Comparison of ENCODE assay signal across 8 cellular contexts in genomic region chrX:153793291-153793690, GRCh38. TPM values are rescaled to one million over a fixed set of nuclear protein-coding genes. Genes with fewer than 3 reads are reported as not detected.
DNase-seq lines count a peak whose midpoint lies in the region; ATAC-seq and TF ChIP-seq lines count a peak whose summit lies in the region.

No MANE protein-coding gene starts in this region.

- H3K4me1 Mint-ChIP-seq in CD14-positive monocyte: peaks cover 26% of the 10 kb centered on the region
- H3K4me1 Mint-ChIP-seq in naive thymus-derived CD4-positive, alpha-beta T cell: peaks cover 0 to 38% (median 25%) of the 10 kb centered on the region in 7 donors

- no peak for ATAC-seq in naive thymus-derived CD4-positive, alpha-beta T cell
- ATAC-seq in GM18861 (IDR thresholded peaks at IDR 0.05; ENCODE audit: unreplicated experiment): no peak

- intact Hi-C loops in CD14-positive monocyte (cut with micrococcal nuclease): loop anchor here (5.0 to 10.0 kb wide), 4 partner anchors 132 to 838 kb away; partner anchors contain the start of gene ARHGAP4 (in 2 of the 2)
- intact Hi-C loops in colonic mucosa (cut with DNase I): no loop called here
- intact Hi-C loops in naive thymus-derived CD4-positive, alpha-beta T cell (cut with micrococcal nuclease): loop anchor here in 1 of 2 donors (10.0 kb wide), 1 partner anchor 582 kb away; the partner anchor contains the start of genes EMD and FLNA

- peak overlapping the region; percentile 86 to 92 for H3K4me3 Mint-ChIP-seq in CD14-positive monocyte
- peak overlapping the region; percentile 86 to 95 (median 92) for H3K4me3 Mint-ChIP-seq in naive thymus-derived CD4-positive, alpha-beta T cell

- peak overlapping the region; percentile 69 for H3K4me3 ChIP-seq in colonic mucosa
- peak overlapping the region; percentile 75 for H3K4me3 ChIP-seq in naive thymus-derived CD4-positive, alpha-beta T cell (ENCODE audit: low read length)

- H3K27ac ChIP-seq in colonic mucosa: peak overlapping the region; percentile 90
- peak overlapping the region; percentile 97 for H3K27ac ChIP-seq in naive thymus-derived CD4-positive, alpha-beta T cell (ENCODE audit: low read depth, low read length)

- CTCF ChIA-PET in naive thymus-derived CD4-positive, alpha-beta T cell (lab: Charles Lee): no interaction called here

- peaks cover 3% of the 10 kb centered on the region for H3K36me3 ChIP-seq in colonic mucosa
- H3K36me3 ChIP-seq in naive thymus-derived CD4-positive, alpha-beta T cell (ENCODE audit: control insufficient read depth in 2 of 3, insufficient read depth in 3 of 3, low read length in 3 of 3): peaks cover 0 to 37% (median 0%) of the 10 kb centered on the region in 3 experiments

- peaks cover 0 to 48% (median 17%) of the 10 kb centered on the region in 7 donors for H3K9me3 Mint-ChIP-seq in CD14-positive monocyte
- H3K9me3 Mint-ChIP-seq in naive thymus-derived CD4-positive, alpha-beta T cell: peaks cover 0 to 2% (median 0%) of the 10 kb centered on the region in 11 donors

- peak overlapping the region; percentile 89 to 95 (median 95) for H3K27ac Mint-ChIP-seq in CD14-positive monocyte
- peak overlapping the region; percentile 48 to 95 (median 89) for H3K27ac Mint-ChIP-seq in naive thymus-derived CD4-positive, alpha-beta T cell

- POLR2A ChIA-PET in naive thymus-derived CD4-positive, alpha-beta T cell (lab: Charles Lee): interaction anchor here (1.5 to 2.5 kb wide), 3 partner anchors 69 to 178 kb away, joined by 3 to 30 read pairs (median 5); partner anchors contain the start of genes ARHGAP4, BCAP31 and HCFC1

- DNase-seq in CD14-positive monocyte (ENCODE audit: low spot score) (no peak), M059J (ENCODE audit: low read depth) (peak; percentile 36), colonic mucosa (peak; percentile 30), NCI-H146 treated with DMSO at 0.1 percent for 48 hours (lab: John Stamatoyannopoulos, UW; ENCODE audit: unreplicated experiment) (no peak), superior temporal gyrus (ENCODE audit: extremely low spot score) (no peak), hippocampal formation (lab: John Stamatoyannopoulos, UW) (no peak)
- DNase-seq in naive thymus-derived CD4-positive, alpha-beta T cell: no peak

- no peaks in the 10 kb centered on the region for H3K27me3 ChIP-seq in colonic mucosa
- H3K27me3 ChIP-seq in naive thymus-derived CD4-positive, alpha-beta T cell (ENCODE audit: control insufficient read depth in 2 of 2, insufficient read depth in 2 of 2, low read length in 2 of 2): no peaks in the 10 kb centered on the region

- peaks cover 28 to 56% of the 10 kb centered on the region in 2 donors for H3K36me3 Mint-ChIP-seq in CD14-positive monocyte
- H3K36me3 Mint-ChIP-seq in naive thymus-derived CD4-positive, alpha-beta T cell: peaks cover 0 to 6% (median 0%) of the 10 kb centered on the region in 5 donors

- H3K27me3 Mint-ChIP-seq in CD14-positive monocyte (ENCODE audit: low read depth in 3 of 3): peaks cover 0 to 13% (median 2%) of the 10 kb centered on the region in 3 donors
- H3K27me3 Mint-ChIP-seq in naive thymus-derived CD4-positive, alpha-beta T cell: no peaks in the 10 kb centered on the region

- H3K4me1 ChIP-seq in colonic mucosa: peaks cover 6% of the 10 kb centered on the region
- H3K4me1 ChIP-seq in naive thymus-derived CD4-positive, alpha-beta T cell (ENCODE audit: control insufficient read depth in 2 of 2, insufficient read depth in 2 of 2, low read length in 2 of 2): peaks cover 8 to 12% of the 10 kb centered on the region in 2 donors

- H3K9ac ChIP-seq in colonic mucosa (ENCODE audit: low read depth in 2 of 2, low read length in 2 of 2): peak overlapping the region; percentile 55 to 73

- no peaks in the 10 kb centered on the region for H3K9me3 ChIP-seq in colonic mucosa
- no peaks in the 10 kb centered on the region for H3K9me3 ChIP-seq in naive thymus-derived CD4-positive, alpha-beta T cell (ENCODE audit: control insufficient read depth in 2 of 3, low read length in 3 of 3)

- TF ChIP-seq CTCF in CD14-positive monocyte (IDR thresholded peaks at IDR 0.05) (no peak), colonic mucosa (IDR thresholded peaks at IDR 0.05) (no peak)

RNA-seq across cellular contexts. Expression of gene IDH3G, which starts 0.9 kb away (rescaled TPM):
- 100 to 1,000 TPM; 115 to 130 TPM for polyA plus RNA-seq in CD14-positive monocyte
- total RNA-seq in M059J (2014; rRNA removed; shearing (Covaris generic)): 131 and 165 TPM in 2 replicates
- 10 to 100 TPM; 80.6 to 92.6 TPM for total RNA-seq in colonic mucosa
- total RNA-seq in naive thymus-derived CD4-positive, alpha-beta T cell: 10 to 100 TPM; 44.1 to 73.1 (median 57.0) TPM
- polyA plus RNA-seq in naive thymus-derived CD4-positive, alpha-beta T cell: 100 to 1,000 TPM in 1 of 2 donors, 10 to 100 TPM in 1; 89.2 to 125 TPM

RNA-seq across cellular contexts. Expression of gene SSR4, which starts 1.2 kb away (rescaled TPM):
- 100 to 1,000 TPM; 362 to 419 TPM for polyA plus RNA-seq in CD14-positive monocyte
- total RNA-seq in M059J (2014; rRNA removed; shearing (Covaris generic)): 455 and 477 TPM in 2 replicates
- total RNA-seq in colonic mucosa: 100 to 1,000 TPM; 253 to 377 TPM
- total RNA-seq in naive thymus-derived CD4-positive, alpha-beta T cell: 100 to 1,000 TPM; 156 to 299 (median 168) TPM
- 100 to 1,000 TPM; 400 to 496 TPM for polyA plus RNA-seq in naive thymus-derived CD4-positive, alpha-beta T cell

RNA-seq across cellular contexts. Expression of gene SRPK3, which starts 12.4 kb away (rescaled TPM):
- polyA plus RNA-seq in CD14-positive monocyte: not detected
- 0.20 TPM in 1 of 2 replicates, not detected in the other for total RNA-seq in M059J (2014; rRNA removed; shearing (Covaris generic))
- total RNA-seq in colonic mucosa: 1 to 10 TPM in 1 of 2 donors, under 1 TPM in 1; 0.64 to 2.3 TPM
- total RNA-seq in naive thymus-derived CD4-positive, alpha-beta T cell: not detected
- not detected for polyA plus RNA-seq in naive thymus-derived CD4-positive, alpha-beta T cell

RNA-seq across cellular contexts. Expression of gene PLXNB3, which starts 29.2 kb away (rescaled TPM):
- polyA plus RNA-seq in CD14-positive monocyte: not detected
- total RNA-seq in M059J (2014; rRNA removed; shearing (Covaris generic)): 1.2 and 2.2 TPM in 2 replicates
- total RNA-seq in colonic mucosa: 1 to 10 TPM in 1 of 2 donors, under 1 TPM in 1; 0.57 to 3.7 TPM
- 1 to 10 TPM in 1 of 5 experiments, under 1 TPM in 2, not detected in 2; 0.45 to 1.6 (median 0.68) TPM for total RNA-seq in naive thymus-derived CD4-positive, alpha-beta T cell
- not detected for polyA plus RNA-seq in naive thymus-derived CD4-positive, alpha-beta T cell

RNA-seq across cellular contexts. Expression of gene PDZD4, which starts 37.1 kb away (rescaled TPM):
- not detected for polyA plus RNA-seq in CD14-positive monocyte
- 1.9 and 2.7 TPM in 2 replicates for total RNA-seq in M059J (2014; rRNA removed; shearing (Covaris generic))
- 1 to 10 TPM; 1.5 to 3.2 TPM for total RNA-seq in colonic mucosa
- 10 to 100 TPM in 2 of 5 experiments, under 1 TPM in 3; 0.32 to 29.0 (median 0.51) TPM for total RNA-seq in naive thymus-derived CD4-positive, alpha-beta T cell
- under 1 TPM; 0.07 to 0.53 TPM for polyA plus RNA-seq in naive thymus-derived CD4-positive, alpha-beta T cell

Comparison
In these comparisons a context has a peak if more than half of its experiments do, and no peak if none do; other contexts are left out.
1. DNase-seq: peak in M059J (single experiment) and colonic mucosa (single experiment); none in CD14-positive monocyte (single experiment), naive thymus-derived CD4-positive, alpha-beta T cell (0 of 9), NCI-H146 treated with DMSO at 0.1 percent for 48 hours (single experiment), superior temporal gyrus (single experiment) and hippocampal formation (0 of 2).